Comparison of ENCODE assay signal across 1 cellular context in genomic region chr11:118918128-118918685, GRCh38.
TF ChIP-seq lines count a peak whose summit lies in the region.

No MANE protein-coding gene starts in this region.

TF ChIP-seq in neural cell, 6 proteins besides CTCF, POLR2A, EP300 and RAD21:
- no peak for TF ChIP-seq POLR2AphosphoS5 (IDR thresholded peaks at IDR 0.05)
- TF ChIP-seq TAF1 (IDR thresholded peaks at IDR 0.05; ENCODE audit: low read depth), result no peak
- no peak for TF ChIP-seq SMC3 (conservative IDR thresholded peaks at IDR 0.05; ENCODE audit: poor library complexity)
- TF ChIP-seq MXI1 (conservative IDR thresholded peaks at IDR 0.05; ENCODE audit: poor library complexity, severe bottlenecking), result no peak
- no peak for TF ChIP-seq EZH2 (IDR thresholded peaks at IDR 0.05; ENCODE audit: borderline replicate concordance, insufficient read depth, low read length, poor library complexity, severe bottlenecking)
- no peak for TF ChIP-seq REST (IDR thresholded peaks at IDR 0.05; ENCODE audit: borderline replicate concordance)
